In the genomic region with DNA sequence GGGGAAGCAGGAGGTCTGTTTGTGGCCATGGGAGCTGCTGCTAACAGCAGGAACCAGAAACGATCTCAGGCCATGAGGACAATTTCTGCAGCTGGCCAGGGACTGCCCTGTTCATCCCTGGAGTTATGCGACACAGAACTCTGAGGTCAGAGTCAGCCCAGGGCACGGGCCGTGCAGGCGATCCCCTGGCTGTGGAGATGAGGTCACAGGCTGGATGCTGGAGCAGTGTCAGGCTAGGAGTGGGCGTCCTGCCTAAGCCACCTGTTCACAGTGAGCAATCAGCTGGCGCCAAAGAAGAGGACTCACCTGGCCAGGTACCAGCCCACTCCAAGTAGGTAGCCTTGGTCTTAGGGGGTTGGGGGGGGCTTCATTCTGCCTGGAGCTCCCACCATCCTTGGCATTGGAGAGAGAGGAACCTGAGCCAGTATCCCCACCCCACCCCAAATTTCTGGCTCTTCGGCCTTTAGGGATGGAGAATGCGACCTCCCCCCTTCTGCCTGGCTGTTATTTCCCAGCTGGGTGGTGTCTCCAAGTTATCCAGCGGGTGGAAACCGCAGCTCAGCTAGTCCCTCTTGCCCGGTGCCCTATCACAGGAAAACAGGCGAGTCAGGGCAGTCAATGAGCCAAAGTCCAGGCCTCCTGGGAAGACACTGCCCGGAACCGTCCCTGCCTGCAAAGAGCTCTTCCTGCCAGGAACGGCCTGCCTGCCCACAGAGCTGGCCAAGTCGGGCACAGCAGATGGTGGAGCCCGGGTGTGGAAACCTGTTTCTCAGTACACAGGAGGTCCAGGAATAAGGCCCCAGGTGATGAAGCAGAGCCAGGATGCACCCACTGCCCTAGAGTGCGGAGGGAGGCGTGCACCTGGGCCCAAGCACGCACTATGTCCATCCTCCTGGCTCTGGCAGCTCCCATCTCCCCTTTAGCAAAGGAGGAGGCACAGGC, we compare ENCODE assay signal across 13 cellular contexts. TPM values are rescaled to one million over a fixed set of nuclear protein-coding genes. Genes with fewer than 3 reads are reported as not detected.
DNase-seq lines count a peak whose midpoint lies in the region; ATAC-seq and TF ChIP-seq lines count a peak whose summit lies in the region.
"Had no signal": no experiment of that assay in that cellular context is flagged by ENCODE, and none has a peak within 500 bp of the region (broad histone marks: within the 10 kb centered on the region; RNA-seq: fewer than 3 reads in every experiment).

No MANE protein-coding gene starts in this region.

- POLR2A ChIA-PET in HEK293 (lab: Yijun Ruan, JAX) = no interaction called here

- intact Hi-C loops in psoas muscle (cut with DNase I) = loop anchor here in 1 of 2 donors (5.0 kb wide), 1 partner anchor 73 kb away; the partner anchor contains the start of genes BRAT1 and IQCE

- H3K4me3 ChIP-seq in HEK293 (ENCODE audit: low read depth, low read length) (no peak overlapping the region), NT2/D1 (ENCODE audit: insufficient read length, low read depth) (no peak overlapping the region), fibroblast of the aortic adventitia (ENCODE audit: low read depth, low read length) (no peak overlapping the region), psoas muscle (no peak overlapping the region)
- H3K4me3 ChIP-seq: left lung, PC-9, upper lobe of right lung had no signal

- H3K27ac ChIP-seq in HEK293 (ENCODE audit: extremely low read depth, low read depth, low read length) (no peak overlapping the region), psoas muscle (peak overlapping the region; percentile 67)
- H3K27ac ChIP-seq: left lung, PC-9, upper lobe of right lung had no signal

- H3K4me1 ChIP-seq in HEK293 (ENCODE audit: control insufficient read depth, insufficient read depth, low read length) = peaks cover 8% of the 10 kb centered on the region; the same call in 1 of the 2 replicates
- H3K4me1 ChIP-seq in NT2/D1 (ENCODE audit: insufficient read depth, insufficient read length) = peaks cover 22% of the 10 kb centered on the region
- H3K4me1 ChIP-seq in psoas muscle = peaks cover 29% of the 10 kb centered on the region

- CTCF ChIA-PET in HEK293 (lab: Yijun Ruan, JAX) = interaction anchor here (0.6 to 1.8 kb wide), 4 partner anchors 16 to 505 kb away, joined by 3 to 7 read pairs (median 4); no protein-coding TSS in a partner anchor

- ATAC-seq in psoas muscle (peak; percentile 37 to 63 (median 58)), GM21360 (IDR thresholded peaks at IDR 0.05; ENCODE audit: unreplicated experiment) (no peak)
- ATAC-seq: left lung, upper lobe of right lung had no signal

- H3K9me3 ChIP-seq in HEK293 (ENCODE audit: control insufficient read depth, insufficient read depth, low read depth, low read length) (no peaks in the 10 kb centered on the region), NT2/D1 (ENCODE audit: insufficient read depth, low read length) (peaks cover 8% of the 10 kb centered on the region; the same call in 1 of the 2 replicates), psoas muscle (no peaks in the 10 kb centered on the region)
- H3K9me3 ChIP-seq: left lung, upper lobe of right lung had no signal

- H3K27me3 ChIP-seq in NT2/D1 (ENCODE audit: insufficient read depth, insufficient read length) (no peaks in the 10 kb centered on the region), psoas muscle (ENCODE audit: insufficient read depth in 3 of 3, low read length in 2 of 3) (no peaks in the 10 kb centered on the region)
- H3K27me3 ChIP-seq: upper lobe of right lung had no signal

- WGBS in psoas muscle, 3 donors = 27 to 34% (median 29%) methylated on average over 21 of the region's 21 CpGs

- H3K36me3 ChIP-seq in HEK293 (ENCODE audit: control insufficient read depth in 2 of 2, insufficient read depth in 1 of 2, low read length in 2 of 2) (peaks cover 0 to 2% of the 10 kb centered on the region in 2 experiments; a peak in 1 of 3 replicates), NT2/D1 (ENCODE audit: insufficient read depth, insufficient read length, low read length) (peaks cover 10% of the 10 kb centered on the region), psoas muscle (ENCODE audit: insufficient read depth in 1 of 2, low read depth in 1 of 2) (no peaks in the 10 kb centered on the region)
- H3K36me3 ChIP-seq: left lung, upper lobe of right lung had no signal

- DNase-seq in NT2/D1 (ENCODE audit: low read depth, low spot score) (no peak), fibroblast of the aortic adventitia (ENCODE audit: low read depth) (peak; percentile 47), psoas muscle (peak in 1 of 2 donors; percentile 64), NCI-H128 (lab: John Stamatoyannopoulos, UW; ENCODE audit: unreplicated experiment) (no peak), GM13977 (ENCODE audit: low spot score) (no peak), DMS114 treated with DMSO at 0.1 percent for 48 hours (lab: John Stamatoyannopoulos, UW; ENCODE audit: unreplicated experiment) (no peak)
- DNase-seq: CD8-positive, alpha-beta memory T cell; left lung; NCI-H187 treated with DMSO at 0.1 percent for 48 hours; upper lobe of right lung had no signal

- H3K9ac ChIP-seq in NT2/D1 (ENCODE audit: insufficient read length, low read depth) = peak overlapping the region; percentile 46

- in situ Hi-C loops in GM13977 (cut with MboI; ENCODE audit: low pct_unique_long_range_greater_than_20kb, low sequenced_read_pairs, unreplicated experiment) = no loop called here

- no peak for TF ChIP-seq CTCF in HEK293 (tag by site-specific recombination; IDR thresholded peaks at IDR 0.05)
- TF ChIP-seq CTCF in fibroblast of the aortic adventitia (IDR thresholded peaks at IDR 0.05; ENCODE audit: insufficient read depth, low read length) = no peak
- no peak for TF ChIP-seq CTCF in psoas muscle (IDR thresholded peaks at IDR 0.05)
- TF ChIP-seq CTCF in GM13977 (IDR thresholded peaks at IDR 0.05; ENCODE audit: extremely low read depth, insufficient read depth, missing control alignments) = no peak

TF ChIP-seq in HEK293, 187 proteins besides CTCF, POLR2A, EP300 and RAD21:
- TF ChIP-seq ZNF48 (tag by site-specific recombination; IDR thresholded peaks at IDR 0.05) (no peak), ZNF76 (tag by site-specific recombination; IDR thresholded peaks at IDR 0.05; ENCODE audit: borderline replicate concordance, low read depth) (no peak), ZNF148 (tag by site-specific recombination; IDR thresholded peaks at IDR 0.05; ENCODE audit: borderline replicate concordance) (no peak), KLF8 (tag by site-specific recombination; IDR thresholded peaks at IDR 0.05) (no peak), ZSCAN5A (tag by site-specific recombination; IDR thresholded peaks at IDR 0.05) (no peak), ZBTB1 (tag by site-specific recombination; IDR thresholded peaks at IDR 0.05) (no peak), ZFP41 (tag by site-specific recombination; IDR thresholded peaks at IDR 0.05; ENCODE audit: borderline replicate concordance) (no peak), ZBTB17 (tag by site-specific recombination; IDR thresholded peaks at IDR 0.05) (no peak), ZNF174 (tag by site-specific recombination; IDR thresholded peaks at IDR 0.05) (no peak), ZBTB7A (tag by site-specific recombination; IDR thresholded peaks at IDR 0.05; ENCODE audit: low read depth) (no peak), ZNF341 (tag by site-specific recombination; IDR thresholded peaks at IDR 0.05; ENCODE audit: low read depth) (peak; percentile 16; the same call in 1 of the 2 replicates), SCRT2 (tag by site-specific recombination; IDR thresholded peaks at IDR 0.05) (peak; percentile 42; the same call in 1 of the 2 replicates), HOXA7 (CRISPR knock-in tag; IDR thresholded peaks at IDR 0.05; ENCODE audit: borderline replicate concordance) (no peak), ZNF121 (tag by site-specific recombination; IDR thresholded peaks at IDR 0.05) (no peak)
TF ChIP-seq in HEK293: peak in this region for 2.

RNA-seq across cellular contexts. Expression of gene TTYH3, which starts 1.8 kb away (rescaled TPM):
- total RNA-seq in fibroblast of the aortic adventitia (ENCODE audit: low replicate concordance) (9.2 and 27.9 TPM in 2 replicates), psoas muscle (10 to 100 TPM in 1 of 4 donors, 1 to 10 TPM in 3; 6.5 to 11.3 (median 7.1) TPM)
- 1 to 10 TPM; 1.3 to 2.4 (median 1.9) TPM for polyA plus RNA-seq in psoas muscle

RNA-seq across cellular contexts. Expression of gene AMZ1, which starts 58.0 kb away (rescaled TPM):
- total RNA-seq in fibroblast of the aortic adventitia (ENCODE audit: low replicate concordance) (0.25 and 0.36 TPM in 2 replicates), psoas muscle (not detected)
- polyA plus RNA-seq in psoas muscle = under 1 TPM in 1 of 3 donors, not detected in 2; 0.03 TPM
- total RNA-seq: PC-9 had no signal
